26 cellular contexts compared by ENCODE assay signal in genomic region chr4:123876122-123876521, GRCh38.
"Had no signal": no experiment of that assay in that cellular context is flagged by ENCODE, and none has a peak within 500 bp of the region (broad histone marks: within the 10 kb centered on the region; RNA-seq: fewer than 3 reads in every experiment).

No MANE protein-coding gene starts in this region.

- H3K4me3 ChIP-seq: skin epidermis, stomach, transverse colon had no signal

- DNase-seq: activated CD4-positive, alpha-beta T cell treated with anti-CD3 and anti-CD28 coated beads, Interleukin-2, amount 50 U/mL, for 4 hours; activated CD8-positive, alpha-beta memory T cell treated with anti-CD3 and anti-CD28 coated beads for 24 hours; activated CD8-positive, alpha-beta memory T cell treated with anti-CD3 and anti-CD28 coated beads, Interleukin-2, amount 50 U/mL, for 4 hours; activated T-cell treated with anti-CD3 and anti-CD28 coated beads, Interleukin-2, amount 50 U/mL, for 24 hours; aorta; caudate nucleus; effector CD4-positive, alpha-beta T cell; foreskin fibroblast; glutamatergic neuron; islet precursor cell; mammary epithelial cell; midbrain; natural killer cell; nucleus accumbens; stimulated activated CD4-positive, alpha-beta T cell treated with anti-CD3 and anti-CD28 coated beads, Interleukin-1b, Interleukin-23, amount 100 ng/mL, for 48 hours; stomach; T-helper 9 cell; transverse colon had no signal

- ATAC-seq: activated naive CD4-positive, alpha-beta T cell treated with anti-CD3 and anti-CD28 coated beads, Interleukin-2, amount 50 U/mL, for 72 hours; activated T-helper 17 cell treated with anti-CD3 and anti-CD28 coated beads, Interleukin-2, amount 50 U/mL, for 72 hours; left lobe of liver; natural killer cell; stimulated activated memory B cell treated with anti-CD40 and anti-IgM and Interleukin-4, amounts not matched to agents 10 μg/mL and 1 μg/mL and 100 μg/mL, for 72 hours; WTC11 had no signal

- H3K36me3 ChIP-seq: stomach, transverse colon had no signal

- H3K27me3 Mint-ChIP-seq: activated T-cell treated with anti-CD3 and anti-CD28 coated beads, Interleukin-2, amount 50 U/mL, for 24 hours; brain; dendritic cell treated with granulocyte-macrophage colony-stimulating factor and Interleukin-4, amounts not matched to agents 40 ng/mL and 50 ng/mL, for 4 days; stimulated activated memory B cell treated with anti-CD40 and anti-IgM and Interleukin-4, amounts not matched to agents 10 μg/mL and 1 μg/mL and 100 μg/mL, for 72 hours had no signal

- H3K27ac Mint-ChIP-seq: activated naive CD4-positive, alpha-beta T cell treated with anti-CD3 and anti-CD28 coated beads, Interleukin-2, amount 50 U/mL, for 72 hours; activated T-cell treated with anti-CD3 and anti-CD28 coated beads, Interleukin-2, amount 50 U/mL, for 24 hours; activated T-helper 17 cell treated with anti-CD3 and anti-CD28 coated beads, Interleukin-2, amount 50 U/mL, for 72 hours; dendritic cell treated with granulocyte-macrophage colony-stimulating factor and Interleukin-4, amounts not matched to agents 40 ng/mL and 50 ng/mL, for 4 days; natural killer cell; stimulated activated memory B cell treated with anti-CD40 and anti-IgM and Interleukin-4, amounts not matched to agents 10 μg/mL and 1 μg/mL and 100 μg/mL, for 72 hours; WTC11 had no signal

- H3K27me3 ChIP-seq: stomach, transverse colon had no signal

- H3K4me1 ChIP-seq: transverse colon had no signal

- H3K9me3 Mint-ChIP-seq: dendritic cell treated with granulocyte-macrophage colony-stimulating factor and Interleukin-4, amounts not matched to agents 40 ng/mL and 50 ng/mL, for 4 days; natural killer cell had no signal

- H3K36me3 Mint-ChIP-seq: activated naive CD4-positive, alpha-beta T cell treated with anti-CD3 and anti-CD28 coated beads, Interleukin-2, amount 50 U/mL, for 72 hours; natural killer cell; stimulated activated memory B cell treated with anti-CD40 and anti-IgM and Interleukin-4, amounts not matched to agents 10 μg/mL and 1 μg/mL and 100 μg/mL, for 72 hours; WTC11 had no signal

- H3K9me3 ChIP-seq: stomach, transverse colon had no signal

- H3K4me3 Mint-ChIP-seq: activated T-cell treated with anti-CD3 and anti-CD28 coated beads, Interleukin-2, amount 50 U/mL, for 24 hours; activated T-helper 17 cell treated with anti-CD3 and anti-CD28 coated beads, Interleukin-2, amount 50 U/mL, for 72 hours; brain; dendritic cell treated with granulocyte-macrophage colony-stimulating factor and Interleukin-4, amounts not matched to agents 40 ng/mL and 50 ng/mL, for 4 days; natural killer cell; stimulated activated memory B cell treated with anti-CD40 and anti-IgM and Interleukin-4, amounts not matched to agents 10 μg/mL and 1 μg/mL and 100 μg/mL, for 72 hours; WTC11 had no signal

- H3K4me1 Mint-ChIP-seq: activated T-helper 17 cell treated with anti-CD3 and anti-CD28 coated beads, Interleukin-2, amount 50 U/mL, for 72 hours; natural killer cell; stimulated activated memory B cell treated with anti-CD40 and anti-IgM and Interleukin-4, amounts not matched to agents 10 μg/mL and 1 μg/mL and 100 μg/mL, for 72 hours had no signal
